ENCODE assay signal across 2 cellular contexts in the genomic region with DNA sequence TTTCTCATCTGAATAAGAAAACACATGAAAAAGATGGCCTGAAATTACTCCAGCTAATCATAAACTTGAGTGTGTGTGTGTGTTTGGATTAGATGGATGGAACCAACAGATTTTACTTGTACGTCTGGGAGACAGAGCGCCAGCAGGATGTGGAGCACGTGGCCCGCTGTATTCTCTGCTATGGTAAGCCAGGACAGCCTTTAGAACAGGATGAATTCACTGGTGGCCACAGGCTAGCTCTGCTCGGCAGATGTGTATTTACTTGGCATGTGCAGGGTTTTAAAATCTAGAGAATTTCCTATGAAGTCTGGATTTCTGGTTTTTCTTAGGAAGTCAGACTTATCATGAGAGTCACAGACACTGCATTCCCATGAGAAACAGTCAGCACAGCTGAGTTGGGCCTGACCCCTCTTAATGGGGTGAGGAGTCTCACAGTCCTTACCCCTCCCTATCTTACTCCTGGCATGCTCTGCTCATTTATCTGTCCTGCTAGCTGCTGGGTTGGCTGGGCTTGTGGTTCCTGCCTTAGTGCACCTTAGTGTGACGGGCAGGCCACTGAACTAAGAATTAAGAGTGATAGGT.
TF ChIP-seq lines count a peak whose summit lies in the region.

No MANE protein-coding gene starts in this region.

TF ChIP-seq in liver, 16 proteins besides CTCF, POLR2A, EP300 and RAD21 (continued from another document):
- TF ChIP-seq, protein P1, sequence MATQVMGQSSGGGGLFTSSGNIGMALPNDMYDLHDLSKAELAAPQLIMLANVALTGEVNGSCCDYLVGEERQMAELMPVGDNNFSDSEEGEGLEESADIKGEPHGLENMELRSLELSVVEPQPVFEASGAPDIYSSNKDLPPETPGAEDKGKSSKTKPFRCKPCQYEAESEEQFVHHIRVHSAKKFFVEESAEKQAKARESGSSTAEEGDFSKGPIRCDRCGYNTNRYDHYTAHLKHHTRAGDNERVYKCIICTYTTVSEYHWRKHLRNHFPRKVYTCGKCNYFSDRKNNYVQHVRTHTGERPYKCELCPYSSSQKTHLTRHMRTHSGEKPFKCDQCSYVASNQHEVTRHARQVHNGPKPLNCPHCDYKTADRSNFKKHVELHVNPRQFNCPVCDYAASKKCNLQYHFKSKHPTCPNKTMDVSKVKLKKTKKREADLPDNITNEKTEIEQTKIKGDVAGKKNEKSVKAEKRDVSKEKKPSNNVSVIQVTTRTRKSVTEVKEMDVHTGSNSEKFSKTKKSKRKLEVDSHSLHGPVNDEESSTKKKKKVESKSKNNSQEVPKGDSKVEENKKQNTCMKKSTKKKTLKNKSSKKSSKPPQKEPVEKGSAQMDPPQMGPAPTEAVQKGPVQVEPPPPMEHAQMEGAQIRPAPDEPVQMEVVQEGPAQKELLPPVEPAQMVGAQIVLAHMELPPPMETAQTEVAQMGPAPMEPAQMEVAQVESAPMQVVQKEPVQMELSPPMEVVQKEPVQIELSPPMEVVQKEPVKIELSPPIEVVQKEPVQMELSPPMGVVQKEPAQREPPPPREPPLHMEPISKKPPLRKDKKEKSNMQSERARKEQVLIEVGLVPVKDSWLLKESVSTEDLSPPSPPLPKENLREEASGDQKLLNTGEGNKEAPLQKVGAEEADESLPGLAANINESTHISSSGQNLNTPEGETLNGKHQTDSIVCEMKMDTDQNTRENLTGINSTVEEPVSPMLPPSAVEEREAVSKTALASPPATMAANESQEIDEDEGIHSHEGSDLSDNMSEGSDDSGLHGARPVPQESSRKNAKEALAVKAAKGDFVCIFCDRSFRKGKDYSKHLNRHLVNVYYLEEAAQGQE (IDR thresholded peaks at IDR 0.05) = no peak
- no peak for TF ChIP-seq HNF4A (conservative IDR thresholded peaks at IDR 0.05)
- peak; percentile 66 to 72 for TF ChIP-seq RXRA (IDR thresholded peaks at IDR 0.05)
- TF ChIP-seq NR2F2 (IDR thresholded peaks at IDR 0.05) = peak; percentile 86
- TF ChIP-seq, protein P2, sequence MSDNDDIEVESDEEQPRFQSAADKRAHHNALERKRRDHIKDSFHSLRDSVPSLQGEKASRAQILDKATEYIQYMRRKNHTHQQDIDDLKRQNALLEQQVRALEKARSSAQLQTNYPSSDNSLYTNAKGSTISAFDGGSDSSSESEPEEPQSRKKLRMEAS (IDR thresholded peaks at IDR 0.05) = peak; percentile 22
TF ChIP-seq in liver: peak in this region for 3.

TF ChIP-seq in HepG2, 621 proteins besides CTCF, POLR2A, EP300 and RAD21 (continued from another document):
- TF ChIP-seq, protein P3, sequence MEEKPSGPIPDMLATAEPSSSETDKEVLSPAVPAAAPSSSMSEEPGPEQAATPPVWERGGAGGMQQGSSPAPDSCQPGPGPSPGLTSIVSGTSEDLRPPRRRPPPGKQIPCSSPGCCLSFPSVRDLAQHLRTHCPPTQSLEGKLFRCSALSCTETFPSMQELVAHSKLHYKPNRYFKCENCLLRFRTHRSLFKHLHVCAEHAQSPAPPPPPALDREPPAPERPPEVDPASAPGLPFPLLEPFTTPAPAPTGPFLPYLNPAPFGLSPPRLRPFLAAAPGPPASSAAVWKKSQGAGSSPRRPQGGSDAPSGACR (CRISPR knock-in tag; IDR thresholded peaks at IDR 0.05) = no peak
- TF ChIP-seq RXRB (CRISPR knock-in tag; IDR thresholded peaks at IDR 0.05; ENCODE audit: borderline replicate concordance) (no peak), MZF1 (CRISPR knock-in tag; IDR thresholded peaks at IDR 0.05; ENCODE audit: borderline replicate concordance) (no peak), PHF20 (CRISPR knock-in tag; IDR thresholded peaks at IDR 0.05) (no peak), ZNF788 (CRISPR knock-in tag; IDR thresholded peaks at IDR 0.05; ENCODE audit: borderline replicate concordance) (no peak), ZNF432 (CRISPR knock-in tag; IDR thresholded peaks at IDR 0.05; ENCODE audit: borderline replicate concordance) (no peak), SIX1 (CRISPR knock-in tag; IDR thresholded peaks at IDR 0.05; ENCODE audit: borderline replicate concordance) (no peak), TBX2 (CRISPR knock-in tag; IDR thresholded peaks at IDR 0.05; ENCODE audit: borderline replicate concordance) (no peak)
- TF ChIP-seq, protein P4, sequence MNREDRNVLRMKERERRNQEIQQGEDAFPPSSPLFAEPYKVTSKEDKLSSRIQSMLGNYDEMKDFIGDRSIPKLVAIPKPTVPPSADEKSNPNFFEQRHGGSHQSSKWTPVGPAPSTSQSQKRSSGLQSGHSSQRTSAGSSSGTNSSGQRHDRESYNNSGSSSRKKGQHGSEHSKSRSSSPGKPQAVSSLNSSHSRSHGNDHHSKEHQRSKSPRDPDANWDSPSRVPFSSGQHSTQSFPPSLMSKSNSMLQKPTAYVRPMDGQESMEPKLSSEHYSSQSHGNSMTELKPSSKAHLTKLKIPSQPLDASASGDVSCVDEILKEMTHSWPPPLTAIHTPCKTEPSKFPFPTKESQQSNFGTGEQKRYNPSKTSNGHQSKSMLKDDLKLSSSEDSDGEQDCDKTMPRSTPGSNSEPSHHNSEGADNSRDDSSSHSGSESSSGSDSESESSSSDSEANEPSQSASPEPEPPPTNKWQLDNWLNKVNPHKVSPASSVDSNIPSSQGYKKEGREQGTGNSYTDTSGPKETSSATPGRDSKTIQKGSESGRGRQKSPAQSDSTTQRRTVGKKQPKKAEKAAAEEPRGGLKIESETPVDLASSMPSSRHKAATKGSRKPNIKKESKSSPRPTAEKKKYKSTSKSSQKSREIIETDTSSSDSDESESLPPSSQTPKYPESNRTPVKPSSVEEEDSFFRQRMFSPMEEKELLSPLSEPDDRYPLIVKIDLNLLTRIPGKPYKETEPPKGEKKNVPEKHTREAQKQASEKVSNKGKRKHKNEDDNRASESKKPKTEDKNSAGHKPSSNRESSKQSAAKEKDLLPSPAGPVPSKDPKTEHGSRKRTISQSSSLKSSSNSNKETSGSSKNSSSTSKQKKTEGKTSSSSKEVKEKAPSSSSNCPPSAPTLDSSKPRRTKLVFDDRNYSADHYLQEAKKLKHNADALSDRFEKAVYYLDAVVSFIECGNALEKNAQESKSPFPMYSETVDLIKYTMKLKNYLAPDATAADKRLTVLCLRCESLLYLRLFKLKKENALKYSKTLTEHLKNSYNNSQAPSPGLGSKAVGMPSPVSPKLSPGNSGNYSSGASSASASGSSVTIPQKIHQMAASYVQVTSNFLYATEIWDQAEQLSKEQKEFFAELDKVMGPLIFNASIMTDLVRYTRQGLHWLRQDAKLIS (CRISPR knock-in tag; IDR thresholded peaks at IDR 0.05) = no peak
- TF ChIP-seq, protein P5, sequence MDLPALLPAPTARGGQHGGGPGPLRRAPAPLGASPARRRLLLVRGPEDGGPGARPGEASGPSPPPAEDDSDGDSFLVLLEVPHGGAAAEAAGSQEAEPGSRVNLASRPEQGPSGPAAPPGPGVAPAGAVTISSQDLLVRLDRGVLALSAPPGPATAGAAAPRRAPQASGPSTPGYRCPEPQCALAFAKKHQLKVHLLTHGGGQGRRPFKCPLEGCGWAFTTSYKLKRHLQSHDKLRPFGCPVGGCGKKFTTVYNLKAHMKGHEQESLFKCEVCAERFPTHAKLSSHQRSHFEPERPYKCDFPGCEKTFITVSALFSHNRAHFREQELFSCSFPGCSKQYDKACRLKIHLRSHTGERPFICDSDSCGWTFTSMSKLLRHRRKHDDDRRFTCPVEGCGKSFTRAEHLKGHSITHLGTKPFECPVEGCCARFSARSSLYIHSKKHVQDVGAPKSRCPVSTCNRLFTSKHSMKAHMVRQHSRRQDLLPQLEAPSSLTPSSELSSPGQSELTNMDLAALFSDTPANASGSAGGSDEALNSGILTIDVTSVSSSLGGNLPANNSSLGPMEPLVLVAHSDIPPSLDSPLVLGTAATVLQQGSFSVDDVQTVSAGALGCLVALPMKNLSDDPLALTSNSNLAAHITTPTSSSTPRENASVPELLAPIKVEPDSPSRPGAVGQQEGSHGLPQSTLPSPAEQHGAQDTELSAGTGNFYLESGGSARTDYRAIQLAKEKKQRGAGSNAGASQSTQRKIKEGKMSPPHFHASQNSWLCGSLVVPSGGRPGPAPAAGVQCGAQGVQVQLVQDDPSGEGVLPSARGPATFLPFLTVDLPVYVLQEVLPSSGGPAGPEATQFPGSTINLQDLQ (CRISPR knock-in tag; IDR thresholded peaks at IDR 0.05) = no peak
- TF ChIP-seq, protein P6, sequence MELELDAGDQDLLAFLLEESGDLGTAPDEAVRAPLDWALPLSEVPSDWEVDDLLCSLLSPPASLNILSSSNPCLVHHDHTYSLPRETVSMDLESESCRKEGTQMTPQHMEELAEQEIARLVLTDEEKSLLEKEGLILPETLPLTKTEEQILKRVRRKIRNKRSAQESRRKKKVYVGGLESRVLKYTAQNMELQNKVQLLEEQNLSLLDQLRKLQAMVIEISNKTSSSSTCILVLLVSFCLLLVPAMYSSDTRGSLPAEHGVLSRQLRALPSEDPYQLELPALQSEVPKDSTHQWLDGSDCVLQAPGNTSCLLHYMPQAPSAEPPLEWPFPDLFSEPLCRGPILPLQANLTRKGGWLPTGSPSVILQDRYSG (CRISPR knock-in tag; IDR thresholded peaks at IDR 0.05) = no peak
- TF ChIP-seq, protein P7, sequence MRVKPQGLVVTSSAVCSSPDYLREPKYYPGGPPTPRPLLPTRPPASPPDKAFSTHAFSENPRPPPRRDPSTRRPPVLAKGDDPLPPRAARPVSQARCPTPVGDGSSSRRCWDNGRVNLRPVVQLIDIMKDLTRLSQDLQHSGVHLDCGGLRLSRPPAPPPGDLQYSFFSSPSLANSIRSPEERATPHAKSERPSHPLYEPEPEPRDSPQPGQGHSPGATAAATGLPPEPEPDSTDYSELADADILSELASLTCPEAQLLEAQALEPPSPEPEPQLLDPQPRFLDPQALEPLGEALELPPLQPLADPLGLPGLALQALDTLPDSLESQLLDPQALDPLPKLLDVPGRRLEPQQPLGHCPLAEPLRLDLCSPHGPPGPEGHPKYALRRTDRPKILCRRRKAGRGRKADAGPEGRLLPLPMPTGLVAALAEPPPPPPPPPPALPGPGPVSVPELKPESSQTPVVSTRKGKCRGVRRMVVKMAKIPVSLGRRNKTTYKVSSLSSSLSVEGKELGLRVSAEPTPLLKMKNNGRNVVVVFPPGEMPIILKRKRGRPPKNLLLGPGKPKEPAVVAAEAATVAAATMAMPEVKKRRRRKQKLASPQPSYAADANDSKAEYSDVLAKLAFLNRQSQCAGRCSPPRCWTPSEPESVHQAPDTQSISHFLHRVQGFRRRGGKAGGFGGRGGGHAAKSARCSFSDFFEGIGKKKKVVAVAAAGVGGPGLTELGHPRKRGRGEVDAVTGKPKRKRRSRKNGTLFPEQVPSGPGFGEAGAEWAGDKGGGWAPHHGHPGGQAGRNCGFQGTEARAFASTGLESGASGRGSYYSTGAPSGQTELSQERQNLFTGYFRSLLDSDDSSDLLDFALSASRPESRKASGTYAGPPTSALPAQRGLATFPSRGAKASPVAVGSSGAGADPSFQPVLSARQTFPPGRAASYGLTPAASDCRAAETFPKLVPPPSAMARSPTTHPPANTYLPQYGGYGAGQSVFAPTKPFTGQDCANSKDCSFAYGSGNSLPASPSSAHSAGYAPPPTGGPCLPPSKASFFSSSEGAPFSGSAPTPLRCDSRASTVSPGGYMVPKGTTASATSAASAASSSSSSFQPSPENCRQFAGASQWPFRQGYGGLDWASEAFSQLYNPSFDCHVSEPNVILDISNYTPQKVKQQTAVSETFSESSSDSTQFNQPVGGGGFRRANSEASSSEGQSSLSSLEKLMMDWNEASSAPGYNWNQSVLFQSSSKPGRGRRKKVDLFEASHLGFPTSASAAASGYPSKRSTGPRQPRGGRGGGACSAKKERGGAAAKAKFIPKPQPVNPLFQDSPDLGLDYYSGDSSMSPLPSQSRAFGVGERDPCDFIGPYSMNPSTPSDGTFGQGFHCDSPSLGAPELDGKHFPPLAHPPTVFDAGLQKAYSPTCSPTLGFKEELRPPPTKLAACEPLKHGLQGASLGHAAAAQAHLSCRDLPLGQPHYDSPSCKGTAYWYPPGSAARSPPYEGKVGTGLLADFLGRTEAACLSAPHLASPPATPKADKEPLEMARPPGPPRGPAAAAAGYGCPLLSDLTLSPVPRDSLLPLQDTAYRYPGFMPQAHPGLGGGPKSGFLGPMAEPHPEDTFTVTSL (CRISPR knock-in tag; IDR thresholded peaks at IDR 0.05; ENCODE audit: borderline replicate concordance) = no peak
- TF ChIP-seq, protein P8, sequence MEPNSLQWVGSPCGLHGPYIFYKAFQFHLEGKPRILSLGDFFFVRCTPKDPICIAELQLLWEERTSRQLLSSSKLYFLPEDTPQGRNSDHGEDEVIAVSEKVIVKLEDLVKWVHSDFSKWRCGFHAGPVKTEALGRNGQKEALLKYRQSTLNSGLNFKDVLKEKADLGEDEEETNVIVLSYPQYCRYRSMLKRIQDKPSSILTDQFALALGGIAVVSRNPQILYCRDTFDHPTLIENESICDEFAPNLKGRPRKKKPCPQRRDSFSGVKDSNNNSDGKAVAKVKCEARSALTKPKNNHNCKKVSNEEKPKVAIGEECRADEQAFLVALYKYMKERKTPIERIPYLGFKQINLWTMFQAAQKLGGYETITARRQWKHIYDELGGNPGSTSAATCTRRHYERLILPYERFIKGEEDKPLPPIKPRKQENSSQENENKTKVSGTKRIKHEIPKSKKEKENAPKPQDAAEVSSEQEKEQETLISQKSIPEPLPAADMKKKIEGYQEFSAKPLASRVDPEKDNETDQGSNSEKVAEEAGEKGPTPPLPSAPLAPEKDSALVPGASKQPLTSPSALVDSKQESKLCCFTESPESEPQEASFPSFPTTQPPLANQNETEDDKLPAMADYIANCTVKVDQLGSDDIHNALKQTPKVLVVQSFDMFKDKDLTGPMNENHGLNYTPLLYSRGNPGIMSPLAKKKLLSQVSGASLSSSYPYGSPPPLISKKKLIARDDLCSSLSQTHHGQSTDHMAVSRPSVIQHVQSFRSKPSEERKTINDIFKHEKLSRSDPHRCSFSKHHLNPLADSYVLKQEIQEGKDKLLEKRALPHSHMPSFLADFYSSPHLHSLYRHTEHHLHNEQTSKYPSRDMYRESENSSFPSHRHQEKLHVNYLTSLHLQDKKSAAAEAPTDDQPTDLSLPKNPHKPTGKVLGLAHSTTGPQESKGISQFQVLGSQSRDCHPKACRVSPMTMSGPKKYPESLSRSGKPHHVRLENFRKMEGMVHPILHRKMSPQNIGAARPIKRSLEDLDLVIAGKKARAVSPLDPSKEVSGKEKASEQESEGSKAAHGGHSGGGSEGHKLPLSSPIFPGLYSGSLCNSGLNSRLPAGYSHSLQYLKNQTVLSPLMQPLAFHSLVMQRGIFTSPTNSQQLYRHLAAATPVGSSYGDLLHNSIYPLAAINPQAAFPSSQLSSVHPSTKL (CRISPR knock-in tag; IDR thresholded peaks at IDR 0.05) = no peak
